ENCODE assay signal across 1 cellular context in the genomic region with DNA sequence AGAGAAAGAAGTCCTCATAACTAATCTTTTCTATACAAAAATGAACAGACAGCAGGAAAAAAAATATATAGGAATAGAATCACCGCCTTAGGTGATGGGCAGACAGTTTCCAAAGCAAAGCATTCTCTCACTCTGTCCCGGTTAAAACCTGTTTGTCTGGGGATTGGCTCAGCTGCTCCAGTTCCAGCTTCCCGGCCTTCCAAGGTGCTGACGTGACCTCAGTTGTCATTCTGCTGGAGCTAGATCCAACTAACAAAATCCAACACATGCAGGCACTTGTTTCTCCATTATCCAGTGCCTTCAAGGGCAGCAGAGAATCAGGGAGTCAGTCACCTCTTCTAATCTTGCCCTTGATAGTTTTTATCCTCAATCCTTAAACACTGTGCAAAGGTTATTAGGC.
TF ChIP-seq lines count a peak whose summit lies in the region.

No MANE protein-coding gene starts in this region.

TF ChIP-seq in H1, 55 proteins besides CTCF, POLR2A, EP300 and RAD21:
- TF ChIP-seq RXRA (IDR thresholded peaks at IDR 0.05; ENCODE audit: insufficient read depth, low read depth, low read length) (no peak), SRF (IDR thresholded peaks at IDR 0.05; ENCODE audit: low read depth, low read length) (no peak), RFX5 (IDR thresholded peaks at IDR 0.05; ENCODE audit: borderline replicate concordance, low read depth, low read length) (no peak), CREB1 (IDR thresholded peaks at IDR 0.05) (no peak), YY1 (IDR thresholded peaks at IDR 0.05; ENCODE audit: low read depth, low read length) (no peak), SP4 (IDR thresholded peaks at IDR 0.05; ENCODE audit: low read length) (no peak), SP2 (IDR thresholded peaks at IDR 0.05; ENCODE audit: low read length) (no peak), BRCA1 (IDR thresholded peaks at IDR 0.05; ENCODE audit: low read depth, low read length) (no peak), CBX5 (IDR thresholded peaks at IDR 0.05; ENCODE audit: low read depth, low read length) (no peak), KDM4A (IDR thresholded peaks at IDR 0.05; ENCODE audit: low read depth, low read length, severe bottlenecking) (no peak)
- TF ChIP-seq, protein P1, sequence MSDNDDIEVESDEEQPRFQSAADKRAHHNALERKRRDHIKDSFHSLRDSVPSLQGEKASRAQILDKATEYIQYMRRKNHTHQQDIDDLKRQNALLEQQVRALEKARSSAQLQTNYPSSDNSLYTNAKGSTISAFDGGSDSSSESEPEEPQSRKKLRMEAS (IDR thresholded peaks at IDR 0.05): no peak
